1 cellular context compared by ENCODE assay signal in the genomic region with DNA sequence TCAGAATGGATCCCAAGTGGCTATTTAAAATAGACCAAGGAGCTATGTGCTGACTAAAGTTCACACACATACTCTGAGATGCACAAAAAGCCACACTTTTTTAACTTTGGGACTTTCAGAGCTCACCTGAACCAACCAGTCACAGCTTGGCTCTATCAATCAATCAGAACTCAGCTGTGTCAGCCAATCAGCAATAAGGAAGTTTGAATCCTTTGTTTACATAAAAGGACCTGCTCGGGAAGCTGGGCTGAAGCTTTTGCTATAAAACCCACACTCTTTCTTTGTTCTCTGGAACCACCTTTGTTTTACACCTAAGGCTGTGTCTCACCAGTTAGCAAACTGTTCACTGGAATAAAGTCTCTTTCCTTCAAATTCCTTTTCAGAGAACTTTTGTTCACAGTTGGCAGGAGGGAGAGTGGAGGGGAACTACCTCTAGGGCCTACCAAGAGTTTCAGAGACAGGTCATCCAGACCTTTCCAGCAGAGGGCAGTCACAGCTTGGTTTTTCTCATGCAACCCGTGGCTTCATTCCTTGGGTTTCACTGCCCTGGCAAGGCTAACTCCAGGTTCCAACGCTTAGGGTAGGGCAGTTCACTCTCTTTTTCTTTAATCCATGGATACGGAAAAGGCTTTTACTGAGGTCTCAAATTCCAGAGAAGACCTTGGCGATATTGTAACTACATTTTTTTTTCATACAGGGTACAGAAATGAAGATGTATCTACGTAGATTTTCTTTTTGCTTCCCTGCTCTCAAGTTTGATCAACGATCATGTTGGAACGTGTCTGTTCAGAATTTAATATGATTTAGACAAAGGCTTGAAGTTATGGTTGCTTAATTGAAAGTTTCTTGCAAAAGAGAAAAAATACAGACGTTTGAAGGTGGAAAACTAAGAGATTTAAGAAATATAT.
TF ChIP-seq lines count a peak whose summit lies in the region.

No MANE protein-coding gene starts in this region.

TF ChIP-seq in HepG2, 621 proteins besides CTCF, POLR2A, EP300 and RAD21 (continued from another document):
- TF ChIP-seq ZNF576 (CRISPR knock-in tag; IDR thresholded peaks at IDR 0.05) = no peak
- TF ChIP-seq ZNF598 (CRISPR knock-in tag; IDR thresholded peaks at IDR 0.05; ENCODE audit: borderline replicate concordance) = no peak
- TF ChIP-seq MIER2 (CRISPR knock-in tag; IDR thresholded peaks at IDR 0.05) = peak; percentile 48; the same call in 1 of the 2 replicates
- peak; percentile 57; the same call in 1 of the 2 replicates for TF ChIP-seq ZNF644 (CRISPR knock-in tag; IDR thresholded peaks at IDR 0.05; ENCODE audit: low read depth)
- TF ChIP-seq, protein P1, sequence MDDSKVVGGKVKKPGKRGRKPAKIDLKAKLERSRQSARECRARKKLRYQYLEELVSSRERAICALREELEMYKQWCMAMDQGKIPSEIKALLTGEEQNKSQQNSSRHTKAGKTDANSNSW (CRISPR knock-in tag; IDR thresholded peaks at IDR 0.05; ENCODE audit: borderline replicate concordance) = no peak
- TF ChIP-seq, protein P2, sequence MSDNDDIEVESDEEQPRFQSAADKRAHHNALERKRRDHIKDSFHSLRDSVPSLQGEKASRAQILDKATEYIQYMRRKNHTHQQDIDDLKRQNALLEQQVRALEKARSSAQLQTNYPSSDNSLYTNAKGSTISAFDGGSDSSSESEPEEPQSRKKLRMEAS (IDR thresholded peaks at IDR 0.05) = no peak
- peak; percentile 54; the same call in 1 of the 2 replicates for TF ChIP-seq SMC3 (IDR thresholded peaks at IDR 0.05; ENCODE audit: low read length)
- TF ChIP-seq STAG1 (CRISPR knock-in tag; IDR thresholded peaks at IDR 0.05) = peak; percentile 80
- 0 out of 2 replicates have a peak, but pooled peaks have one; percentile 39 for TF ChIP-seq KLF11 (CRISPR knock-in tag; IDR thresholded peaks at IDR 0.05)
- TF ChIP-seq, protein P3, sequence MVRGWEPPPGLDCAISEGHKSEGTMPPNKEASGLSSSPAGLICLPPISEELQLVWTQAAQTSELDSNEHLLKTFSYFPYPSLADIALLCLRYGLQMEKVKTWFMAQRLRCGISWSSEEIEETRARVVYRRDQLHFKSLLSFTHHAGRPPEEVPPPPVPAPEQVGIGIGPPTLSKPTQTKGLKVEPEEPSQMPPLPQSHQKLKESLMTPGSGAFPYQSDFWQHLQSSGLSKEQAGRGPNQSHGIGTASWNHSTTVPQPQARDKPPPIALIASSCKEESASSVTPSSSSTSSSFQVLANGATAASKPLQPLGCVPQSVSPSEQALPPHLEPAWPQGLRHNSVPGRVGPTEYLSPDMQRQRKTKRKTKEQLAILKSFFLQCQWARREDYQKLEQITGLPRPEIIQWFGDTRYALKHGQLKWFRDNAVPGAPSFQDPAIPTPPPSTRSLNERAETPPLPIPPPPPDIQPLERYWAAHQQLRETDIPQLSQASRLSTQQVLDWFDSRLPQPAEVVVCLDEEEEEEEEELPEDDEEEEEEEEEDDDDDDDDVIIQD (CRISPR knock-in tag; IDR thresholded peaks at IDR 0.05; ENCODE audit: low read depth) = 0 out of 2 replicates have a peak, but pooled peaks have one; percentile 19
- 0 out of 2 replicates have a peak, but pooled peaks have one; percentile 7 for TF ChIP-seq FOXA3 (CRISPR knock-in tag; IDR thresholded peaks at IDR 0.05)
- TF ChIP-seq, protein P4, sequence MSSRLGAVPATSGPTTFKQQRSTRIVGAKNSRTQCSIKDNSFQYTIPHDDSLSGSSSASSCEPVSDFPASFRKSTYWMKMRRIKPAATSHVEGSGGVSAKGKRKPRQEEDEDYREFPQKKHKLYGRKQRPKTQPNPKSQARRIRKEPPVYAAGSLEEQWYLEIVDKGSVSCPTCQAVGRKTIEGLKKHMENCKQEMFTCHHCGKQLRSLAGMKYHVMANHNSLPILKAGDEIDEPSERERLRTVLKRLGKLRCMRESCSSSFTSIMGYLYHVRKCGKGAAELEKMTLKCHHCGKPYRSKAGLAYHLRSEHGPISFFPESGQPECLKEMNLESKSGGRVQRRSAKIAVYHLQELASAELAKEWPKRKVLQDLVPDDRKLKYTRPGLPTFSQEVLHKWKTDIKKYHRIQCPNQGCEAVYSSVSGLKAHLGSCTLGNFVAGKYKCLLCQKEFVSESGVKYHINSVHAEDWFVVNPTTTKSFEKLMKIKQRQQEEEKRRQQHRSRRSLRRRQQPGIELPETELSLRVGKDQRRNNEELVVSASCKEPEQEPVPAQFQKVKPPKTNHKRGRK (CRISPR knock-in tag; IDR thresholded peaks at IDR 0.05) = no peak
